In genomic region chr17:6330936-6331335, GRCh38 we compare ENCODE assay signal across 25 cellular contexts.
"Had no signal": no experiment of that assay in that cellular context is flagged by ENCODE, and none has a peak within 500 bp of the region (broad histone marks: within the 10 kb centered on the region; RNA-seq: fewer than 3 reads in every experiment).

No MANE protein-coding gene starts in this region.

- DNase-seq: colonic mucosa; cortex of kidney; dermis blood vessel endothelial cell; dorsolateral prefrontal cortex; effector CD4-positive, alpha-beta T cell; effector CD8-positive, alpha-beta T cell; effector memory CD4-positive, alpha-beta T cell; effector memory CD8-positive, alpha-beta T cell; erythroblast; esophagus squamous epithelium; foreskin fibroblast; foreskin keratinocyte; foreskin melanocyte; gastrocnemius medialis; glutamatergic neuron; head of caudate nucleus; heart left ventricle; heart right ventricle had no signal

- H3K4me3 ChIP-seq: colonic mucosa, coronary artery, dorsolateral prefrontal cortex, esophagus muscularis mucosa, esophagus squamous epithelium, gastrocnemius medialis, gastroesophageal sphincter, heart left ventricle, heart right ventricle had no signal

- H3K36me3 ChIP-seq: colonic mucosa, esophagus muscularis mucosa, esophagus squamous epithelium, gastrocnemius medialis, gastroesophageal sphincter, heart left ventricle, heart right ventricle had no signal

- H3K27me3 ChIP-seq: colonic mucosa, foreskin keratinocyte, heart left ventricle had no signal

- FAIRE-seq: colon, endometrium, endothelial cell of umbilical vein, frontal cortex had no signal
